ENCODE assay signal across 18 cellular contexts in the genomic region with DNA sequence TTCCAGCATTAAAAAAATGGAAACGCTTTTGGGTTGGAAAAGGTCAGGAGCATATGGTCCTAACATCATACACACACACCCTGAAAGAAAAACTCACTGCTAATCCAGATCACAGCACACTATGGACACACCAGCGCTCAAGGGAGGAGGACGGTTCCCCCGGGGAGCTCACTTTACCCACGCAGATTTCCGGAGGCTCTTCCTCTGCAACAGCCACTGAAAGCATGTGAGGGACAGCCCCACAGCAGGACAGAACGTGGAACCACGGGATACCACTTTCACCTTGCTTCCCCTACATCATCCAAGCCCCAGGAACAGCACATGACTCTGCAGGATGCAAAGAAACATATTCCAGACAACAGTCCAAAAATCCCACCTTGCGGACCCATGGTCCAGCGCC.
"Had no signal": no experiment of that assay in that cellular context is flagged by ENCODE, and none has a peak within 500 bp of the region (broad histone marks: within the 10 kb centered on the region; RNA-seq: fewer than 3 reads in every experiment).

No MANE protein-coding gene starts in this region.

- H3K9me3 Mint-ChIP-seq: activated CD4-positive, alpha-beta memory T cell treated with anti-CD3 and anti-CD28 coated beads for 36 hours; activated T-cell treated with anti-CD3 and anti-CD28 coated beads, Interleukin-2, amount 50 U/mL, for 4 hours; neural progenitor cell had no signal

- H3K27me3 Mint-ChIP-seq: activated CD4-positive, alpha-beta memory T cell treated with anti-CD3 and anti-CD28 coated beads for 36 hours; activated CD8-positive, alpha-beta memory T cell treated with anti-CD3 and anti-CD28 coated beads, Interleukin-2, amount 10 ng/mL, durations not matched to agents 7 days and 5 days had no signal

- H3K4me3 ChIP-seq: ascending aorta, breast epithelium, gastroesophageal sphincter, neural progenitor cell, sigmoid colon, spleen, tibial artery, uterus had no signal

- H3K27me3 ChIP-seq: ascending aorta, breast epithelium, gastroesophageal sphincter, neural progenitor cell, sigmoid colon, spleen, tibial artery, uterus had no signal

- DNase-seq: activated CD4-positive, alpha-beta memory T cell treated with anti-CD3 and anti-CD28 coated beads for 36 hours; activated CD4-positive, alpha-beta T cell treated with anti-CD3 and anti-CD28 coated beads for 1 hour; activated CD8-positive, alpha-beta memory T cell treated with anti-CD3 and anti-CD28 coated beads, Interleukin-2, amount 10 ng/mL, durations not matched to agents 7 days and 5 days; activated gamma-delta T cell; activated T-cell treated with anti-CD3 and anti-CD28 coated beads, Interleukin-2, amount 50 U/mL, for 4 hours; dermis blood vessel endothelial cell; left colon; midbrain; spleen; SW 1271; T-helper 9 cell; uterus had no signal

- ATAC-seq: activated CD8-positive, alpha-beta memory T cell treated with anti-CD3 and anti-CD28 coated beads, Interleukin-2, amount 10 ng/mL, durations not matched to agents 7 days and 5 days; activated T-cell treated with anti-CD3 and anti-CD28 coated beads, Interleukin-2, amount 50 U/mL, for 4 hours; gastroesophageal sphincter; left colon had no signal

- H3K9ac ChIP-seq: neural progenitor cell had no signal

- H3K4me1 ChIP-seq: ascending aorta, breast epithelium, neural progenitor cell, sigmoid colon, tibial artery, uterus had no signal

- H3K4me3 Mint-ChIP-seq: activated CD4-positive, alpha-beta memory T cell treated with anti-CD3 and anti-CD28 coated beads for 36 hours; activated CD8-positive, alpha-beta memory T cell treated with anti-CD3 and anti-CD28 coated beads, Interleukin-2, amount 10 ng/mL, durations not matched to agents 7 days and 5 days; activated T-cell treated with anti-CD3 and anti-CD28 coated beads, Interleukin-2, amount 50 U/mL, for 4 hours; neural progenitor cell had no signal

- H3K27ac Mint-ChIP-seq: activated CD4-positive, alpha-beta memory T cell treated with anti-CD3 and anti-CD28 coated beads for 36 hours; activated CD8-positive, alpha-beta memory T cell treated with anti-CD3 and anti-CD28 coated beads, Interleukin-2, amount 10 ng/mL, durations not matched to agents 7 days and 5 days; neural progenitor cell had no signal

- H3K4me2 ChIP-seq: neural progenitor cell had no signal

- H3K9me3 ChIP-seq: ascending aorta, breast epithelium, gastroesophageal sphincter, sigmoid colon, spleen, tibial artery, uterus had no signal

- H3K36me3 ChIP-seq: neural progenitor cell, uterus had no signal

- H3K4me1 Mint-ChIP-seq: neural progenitor cell had no signal

- H3K27ac ChIP-seq: ascending aorta, breast epithelium, gastroesophageal sphincter, neural progenitor cell, sigmoid colon, spleen, tibial artery, uterus had no signal
